23 cellular contexts compared by ENCODE assay signal in the genomic region with DNA sequence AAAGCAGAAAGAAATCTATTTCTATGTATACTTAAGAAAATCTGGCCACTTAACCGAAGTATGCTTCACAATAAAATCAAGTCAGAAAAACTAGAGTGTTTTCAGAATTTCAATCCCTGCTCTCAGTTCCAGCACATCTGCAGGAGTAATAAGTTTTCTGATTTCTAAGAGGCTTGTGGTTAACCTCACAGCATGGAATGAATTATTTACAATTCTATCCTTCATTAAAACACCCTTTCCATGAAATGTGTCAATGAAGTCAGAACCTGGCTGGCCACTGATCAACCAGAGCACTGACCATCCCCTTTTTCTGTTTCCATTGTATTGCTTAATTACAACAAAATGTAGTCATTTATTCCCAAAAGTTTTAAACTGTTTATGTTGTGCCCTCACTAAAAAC.
DNase-seq lines count a peak whose midpoint lies in the region; ATAC-seq, FAIRE-seq and TF ChIP-seq lines count a peak whose summit lies in the region.
"Had no signal": no experiment of that assay in that cellular context is flagged by ENCODE, and none has a peak within 500 bp of the region (broad histone marks: within the 10 kb centered on the region; RNA-seq: fewer than 3 reads in every experiment).

No MANE protein-coding gene starts in this region.

- H3K4me3 ChIP-seq in SK-N-SH (ENCODE audit: low read depth in 2 of 2, low read length in 1 of 2) (no peak overlapping the region), fibroblast of mammary gland (ENCODE audit: control insufficient read depth, low read depth, low read length) (no peak overlapping the region), osteoblast (ENCODE audit: insufficient read depth, low read length) (no peak overlapping the region)
- H3K4me3 ChIP-seq: HAP-1, neural progenitor cell, psoas muscle, tibial artery had no signal

- H3K36me3 ChIP-seq in SK-N-SH (replicated peaks in 1 of 2; ENCODE audit: control insufficient read depth in 1 of 2, insufficient read depth in 2 of 2, low read length in 1 of 2) = no peaks in the 10 kb centered on the region
- no peaks in the 10 kb centered on the region for H3K36me3 ChIP-seq in osteoblast (ENCODE audit: insufficient read depth, low read length)
- H3K36me3 ChIP-seq: HAP-1, neural progenitor cell, tibial artery had no signal

- no peaks in the 10 kb centered on the region for H3K27me3 ChIP-seq in SK-N-SH (ENCODE audit: insufficient read depth)
- H3K27me3 ChIP-seq in osteoblast (ENCODE audit: insufficient read depth, low read length) = no peaks in the 10 kb centered on the region
- H3K27me3 ChIP-seq: neural progenitor cell, tibial artery had no signal

- TF ChIP-seq CTCF in SK-N-SH (IDR thresholded peaks at IDR 0.05) (no peak), fibroblast of mammary gland (conservative IDR thresholded peaks at IDR 0.05; ENCODE audit: control insufficient read depth, insufficient read depth, low read depth, low read length) (no peak), osteoblast (IDR thresholded peaks at IDR 0.05; ENCODE audit: extremely low read depth, low read depth, low read length) (no peak)

- 85% methylated on average over 1 of the region's 1 CpG for WGBS in SK-N-SH (ENCODE audit: low lambda C conversion rate)

- peaks cover 3% of the 10 kb centered on the region; the same call in 1 of the 2 replicates for H3K9me2 ChIP-seq in SK-N-SH

- no peak overlapping the region for H3K9ac ChIP-seq in SK-N-SH
- H3K9ac ChIP-seq: neural progenitor cell had no signal

- no peak for TF ChIP-seq RAD21 in SK-N-SH (IDR thresholded peaks at IDR 0.05; ENCODE audit: low read length)

- H3K9me3 ChIP-seq in SK-N-SH (no peaks in the 10 kb centered on the region), osteoblast (ENCODE audit: low read depth, low read length) (no peaks in the 10 kb centered on the region)
- H3K9me3 ChIP-seq: HAP-1, psoas muscle, tibial artery had no signal

- H3K4me1 ChIP-seq in SK-N-SH (ENCODE audit: control insufficient read depth in 1 of 2, insufficient read depth in 2 of 2, low read depth in 1 of 2, low read length in 1 of 2) (peaks cover 0 to 10% of the 10 kb centered on the region in 2 experiments; a peak in 3 of 4 replicates), osteoblast (ENCODE audit: insufficient read depth, low read length) (peaks cover 12% of the 10 kb centered on the region)
- H3K4me1 ChIP-seq: HAP-1, neural progenitor cell, psoas muscle, tibial artery had no signal

- H2AFZ ChIP-seq in SK-N-SH (ENCODE audit: low read depth) = no peak overlapping the region
- no peak overlapping the region for H2AFZ ChIP-seq in osteoblast (ENCODE audit: low read length)
- H2AFZ ChIP-seq: neural progenitor cell had no signal

- peaks cover 17% of the 10 kb centered on the region for H3F3A ChIP-seq in SK-N-SH (replicated peaks; ENCODE audit: insufficient read depth)

- TF ChIP-seq EP300 in SK-N-SH (IDR thresholded peaks at IDR 0.05; ENCODE audit: borderline replicate concordance in 1 of 2, low read depth in 1 of 2, low read length in 1 of 2) = no peak

- no peak for ATAC-seq in SK-N-SH treated with all-trans-retinoic acid at 6 μM for 48 hours
- ATAC-seq in GM18867 (IDR thresholded peaks at IDR 0.05; ENCODE audit: unreplicated experiment) = no peak
- ATAC-seq: left colon; psoas muscle; stimulated activated naive B cell treated with anti-CD40 and anti-IgM and Interleukin-4, amounts not matched to agents 10 μg/mL and 1 μg/mL and 100 μg/mL, for 72 hours had no signal

- POLR2A ChIA-PET in SK-N-SH (lab: Yijun Ruan, JAX) = no interaction called here

- H3K27ac ChIP-seq in SK-N-SH (ENCODE audit: low read depth in 2 of 2, low read length in 1 of 2) (peak overlapping the region in 1 of 2 experiments; percentile 84; a peak in 1 of 4 replicates), osteoblast (ENCODE audit: low read depth, low read length) (no peak overlapping the region)
- H3K27ac ChIP-seq: 22Rv1, neural progenitor cell, psoas muscle, tibial artery had no signal

- DNase-seq in SK-N-SH (no peak), RCC 7860 (ENCODE audit: low spot score) (peak; percentile 49), fibroblast of mammary gland (ENCODE audit: low read depth) (peak; percentile 62), stromal cell of bone marrow (ENCODE audit: low read depth) (peak; percentile 10), KG1 (lab: John Stamatoyannopoulos, UW) (no peak), osteoblast (ENCODE audit: insufficient read length, low spot score, missing footprints) (no peak)
- DNase-seq: activated CD4-positive, CD25-positive, alpha-beta regulatory T cell; caudate nucleus; DMS153; effector CD4-positive, alpha-beta T cell; Karpas-422; left colon; NCI-H526 treated with DMSO at 0.1 percent for 48 hours; psoas muscle; SIG-M5; stimulated activated CD4-positive, alpha-beta T cell treated with anti-CD3 and anti-CD28 coated beads, Interleukin-15, amount 100 ng/mL, for 24 hours; stimulated activated naive B cell treated with anti-CD40 and anti-IgM and Interleukin-4, amounts not matched to agents 10 μg/mL and 1 μg/mL and 100 μg/mL, for 72 hours; tibial artery had no signal

- H3K79me2 ChIP-seq in SK-N-SH (ENCODE audit: insufficient read depth) (no peaks in the 10 kb centered on the region), osteoblast (ENCODE audit: insufficient read depth, low read length) (no peaks in the 10 kb centered on the region)

- CTCF ChIA-PET in SK-N-SH (lab: Yijun Ruan, JAX) = interaction anchor here (0.7 kb wide), 1 partner anchor 90 kb away, joined by 3 read pairs; no protein-coding TSS in a partner anchor

- no peak overlapping the region for H3K4me2 ChIP-seq in SK-N-SH
- no peak overlapping the region for H3K4me2 ChIP-seq in osteoblast (ENCODE audit: insufficient read depth, low read length)
- H3K4me2 ChIP-seq: neural progenitor cell had no signal

- peak; percentile 92 for FAIRE-seq in RCC 7860 (lab: Jason Lieb, UNC)

- H4K20me1 ChIP-seq in SK-N-SH (ENCODE audit: insufficient read depth) = no peaks in the 10 kb centered on the region
- H4K20me1 ChIP-seq in osteoblast (ENCODE audit: insufficient read depth, low read length) = no peaks in the 10 kb centered on the region

TF ChIP-seq in SK-N-SH, 30 proteins besides CTCF, POLR2A, EP300 and RAD21:
- TF ChIP-seq TCF12 (IDR thresholded peaks at IDR 0.05) (peak; percentile 48), PBX3 (IDR thresholded peaks at IDR 0.05) (0 out of 2 replicates have a peak, but pooled peaks have one; percentile 33)
- TF ChIP-seq, protein P1, sequence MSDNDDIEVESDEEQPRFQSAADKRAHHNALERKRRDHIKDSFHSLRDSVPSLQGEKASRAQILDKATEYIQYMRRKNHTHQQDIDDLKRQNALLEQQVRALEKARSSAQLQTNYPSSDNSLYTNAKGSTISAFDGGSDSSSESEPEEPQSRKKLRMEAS (IDR thresholded peaks at IDR 0.05; ENCODE audit: low read depth) = no peak
TF ChIP-seq in SK-N-SH: peak in this region for 2.

TF ChIP-seq in SK-N-SH treated with all-trans-retinoic acid at 6 μM for 48 hours, 23 proteins besides CTCF, POLR2A, EP300 and RAD21 (continues in another document):
- TF ChIP-seq ZNF8 (CRISPR knock-in tag; IDR thresholded peaks at IDR 0.05) (no peak), TOX (CRISPR knock-in tag; IDR thresholded peaks at IDR 0.05; ENCODE audit: borderline replicate concordance) (no peak), ZFP3 (CRISPR knock-in tag; IDR thresholded peaks at IDR 0.05) (no peak), GLIS3 (CRISPR knock-in tag; IDR thresholded peaks at IDR 0.05) (no peak), ESRRG (CRISPR knock-in tag; IDR thresholded peaks at IDR 0.05) (no peak), ARNTL (CRISPR knock-in tag; IDR thresholded peaks at IDR 0.05; ENCODE audit: borderline replicate concordance, low read depth) (no peak), OSR1 (CRISPR knock-in tag; IDR thresholded peaks at IDR 0.05) (no peak), ISL1 (CRISPR knock-in tag; IDR thresholded peaks at IDR 0.05) (no peak), ZFP30 (CRISPR knock-in tag; IDR thresholded peaks at IDR 0.05) (no peak)
- TF ChIP-seq, protein P2, sequence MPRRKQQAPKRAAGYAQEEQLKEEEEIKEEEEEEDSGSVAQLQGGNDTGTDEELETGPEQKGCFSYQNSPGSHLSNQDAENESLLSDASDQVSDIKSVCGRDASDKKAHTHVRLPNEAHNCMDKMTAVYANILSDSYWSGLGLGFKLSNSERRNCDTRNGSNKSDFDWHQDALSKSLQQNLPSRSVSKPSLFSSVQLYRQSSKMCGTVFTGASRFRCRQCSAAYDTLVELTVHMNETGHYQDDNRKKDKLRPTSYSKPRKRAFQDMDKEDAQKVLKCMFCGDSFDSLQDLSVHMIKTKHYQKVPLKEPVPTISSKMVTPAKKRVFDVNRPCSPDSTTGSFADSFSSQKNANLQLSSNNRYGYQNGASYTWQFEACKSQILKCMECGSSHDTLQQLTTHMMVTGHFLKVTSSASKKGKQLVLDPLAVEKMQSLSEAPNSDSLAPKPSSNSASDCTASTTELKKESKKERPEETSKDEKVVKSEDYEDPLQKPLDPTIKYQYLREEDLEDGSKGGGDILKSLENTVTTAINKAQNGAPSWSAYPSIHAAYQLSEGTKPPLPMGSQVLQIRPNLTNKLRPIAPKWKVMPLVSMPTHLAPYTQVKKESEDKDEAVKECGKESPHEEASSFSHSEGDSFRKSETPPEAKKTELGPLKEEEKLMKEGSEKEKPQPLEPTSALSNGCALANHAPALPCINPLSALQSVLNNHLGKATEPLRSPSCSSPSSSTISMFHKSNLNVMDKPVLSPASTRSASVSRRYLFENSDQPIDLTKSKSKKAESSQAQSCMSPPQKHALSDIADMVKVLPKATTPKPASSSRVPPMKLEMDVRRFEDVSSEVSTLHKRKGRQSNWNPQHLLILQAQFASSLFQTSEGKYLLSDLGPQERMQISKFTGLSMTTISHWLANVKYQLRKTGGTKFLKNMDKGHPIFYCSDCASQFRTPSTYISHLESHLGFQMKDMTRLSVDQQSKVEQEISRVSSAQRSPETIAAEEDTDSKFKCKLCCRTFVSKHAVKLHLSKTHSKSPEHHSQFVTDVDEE (CRISPR knock-in tag; IDR thresholded peaks at IDR 0.05) = no peak
- TF ChIP-seq, protein P3, sequence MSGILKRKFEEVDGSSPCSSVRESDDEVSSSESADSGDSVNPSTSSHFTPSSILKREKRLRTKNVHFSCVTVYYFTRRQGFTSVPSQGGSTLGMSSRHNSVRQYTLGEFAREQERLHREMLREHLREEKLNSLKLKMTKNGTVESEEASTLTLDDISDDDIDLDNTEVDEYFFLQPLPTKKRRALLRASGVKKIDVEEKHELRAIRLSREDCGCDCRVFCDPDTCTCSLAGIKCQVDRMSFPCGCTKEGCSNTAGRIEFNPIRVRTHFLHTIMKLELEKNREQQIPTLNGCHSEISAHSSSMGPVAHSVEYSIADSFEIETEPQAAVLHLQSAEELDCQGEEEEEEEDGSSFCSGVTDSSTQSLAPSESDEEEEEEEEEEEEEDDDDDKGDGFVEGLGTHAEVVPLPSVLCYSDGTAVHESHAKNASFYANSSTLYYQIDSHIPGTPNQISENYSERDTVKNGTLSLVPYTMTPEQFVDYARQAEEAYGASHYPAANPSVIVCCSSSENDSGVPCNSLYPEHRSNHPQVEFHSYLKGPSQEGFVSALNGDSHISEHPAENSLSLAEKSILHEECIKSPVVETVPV (CRISPR knock-in tag; IDR thresholded peaks at IDR 0.05) = no peak

Comparison
In these comparisons a context has a peak if more than half of its experiments do, and no peak if none do; other contexts are left out.
1. DNase-seq: peak in RCC 7860 (single experiment), fibroblast of mammary gland (single experiment) and stromal cell of bone marrow (single experiment); none in SK-N-SH (single experiment), KG1 (single experiment) and osteoblast (single experiment).